ENCODE assay signal across 1 cellular context in genomic region chr6:169912266-169913095, GRCh38.
A peak's percentile ranks its signal among the peaks of the same experiment; 100 is the strongest.
TF ChIP-seq lines count a peak whose summit lies in the region.

No MANE protein-coding gene starts in this region.

TF ChIP-seq in K562, 482 proteins besides CTCF, POLR2A, EP300 and RAD21:
- TF ChIP-seq STAG1 (CRISPR knock-in tag; IDR thresholded peaks at IDR 0.05; ENCODE audit: borderline replicate concordance) (no peak), RBM22 (IDR thresholded peaks at IDR 0.05; ENCODE audit: low read depth, low read length, poor library complexity, severe bottlenecking) (no peak), CEBPB (tag; IDR thresholded peaks at IDR 0.05) (peak; percentile 37)
- TF ChIP-seq, protein P1, sequence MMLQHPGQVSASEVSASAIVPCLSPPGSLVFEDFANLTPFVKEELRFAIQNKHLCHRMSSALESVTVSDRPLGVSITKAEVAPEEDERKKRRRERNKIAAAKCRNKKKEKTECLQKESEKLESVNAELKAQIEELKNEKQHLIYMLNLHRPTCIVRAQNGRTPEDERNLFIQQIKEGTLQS (IDR thresholded peaks at IDR 0.05): peak; percentile 34; the same call in 1 of the 2 replicates
- TF ChIP-seq, protein P1 (CRISPR knock-in tag; conservative IDR thresholded peaks at IDR 0.05): no peak
